ENCODE assay signal across 19 cellular contexts in genomic region chr18:7303306-7303705, GRCh38.
A peak's percentile ranks its signal among the peaks of the same experiment; 100 is the strongest.
DNase-seq lines count a peak whose midpoint lies in the region; ATAC-seq and TF ChIP-seq lines count a peak whose summit lies in the region.
"Had no signal": no experiment of that assay in that cellular context is flagged by ENCODE, and none has a peak within 500 bp of the region (broad histone marks: within the 10 kb centered on the region; RNA-seq: fewer than 3 reads in every experiment).

No MANE protein-coding gene starts in this region.

- H4K91ac ChIP-seq in trophoblast cell (ENCODE audit: low read depth, low read length): no peak overlapping the region

- H3K79me2 ChIP-seq in GM23248 (ENCODE audit: insufficient read depth) (no peaks in the 10 kb centered on the region), trophoblast cell (ENCODE audit: control insufficient read depth, insufficient read depth, low read length, poor library complexity) (no peaks in the 10 kb centered on the region)

- H4K20me1 ChIP-seq in GM23248 (ENCODE audit: insufficient read depth): no peaks in the 10 kb centered on the region

- peak overlapping the region; percentile 64 for H2BK5ac ChIP-seq in trophoblast cell (ENCODE audit: low read depth, low read length, poor library complexity)

- H3K9me2 ChIP-seq in GM23248 (ENCODE audit: insufficient read depth): no peaks in the 10 kb centered on the region

- no peak overlapping the region for H3K23ac ChIP-seq in trophoblast cell (ENCODE audit: low read length)

- H3K27me3 ChIP-seq in GM23248 (replicated peaks; ENCODE audit: insufficient read depth) (no peaks in the 10 kb centered on the region), trophoblast cell (ENCODE audit: insufficient read depth, low read length) (no peaks in the 10 kb centered on the region)

- no peak overlapping the region for H2AFZ ChIP-seq in GM23248
- H2AFZ ChIP-seq in trophoblast cell (ENCODE audit: insufficient read depth, low read length, poor library complexity): no peak overlapping the region

- peak; percentile 2 for DNase-seq in GM23248
- peak; percentile 1 for DNase-seq in astrocyte of the spinal cord (ENCODE audit: low read depth, low spot score)
- DNase-seq in iris pigment epithelial cell (ENCODE audit: low read depth): peak; percentile 19
- peak; percentile 82 to 90 for DNase-seq in trophoblast cell
- no peak for DNase-seq in ureter (ENCODE audit: low spot score)
- DNase-seq in cerebellum (ENCODE audit: low spot score): no peak
- DNase-seq: CD8-positive, alpha-beta memory T cell; GDM1; KBM-7; NCI-H1092 treated with DMSO at 0.1 percent for 48 hours; NCI-H2029 treated with DMSO at 0.1 percent for 48 hours; NCI-H2171; NCI-H345; NCI-H774; Peyer's patch had no signal

- no peak overlapping the region for H2AK5ac ChIP-seq in trophoblast cell (ENCODE audit: low read length)

- H4K12ac ChIP-seq in trophoblast cell (ENCODE audit: low read depth, low read length): no peak overlapping the region

- H3K27ac ChIP-seq in GM23248 (no peak overlapping the region), trophoblast cell (ENCODE audit: low read depth, low read length) (peak overlapping the region; percentile 31)
- H3K27ac ChIP-seq: C4-2B, Peyer's patch had no signal

- no peak for TF ChIP-seq CTCF in astrocyte of the spinal cord (IDR thresholded peaks at IDR 0.05; ENCODE audit: low read depth, low read length)

- no peak overlapping the region for H3K9ac ChIP-seq in GM23248
- H3K9ac ChIP-seq in trophoblast cell (ENCODE audit: low read length): no peak overlapping the region

- no peak overlapping the region for H4K8ac ChIP-seq in trophoblast cell (ENCODE audit: low read depth, low read length)

- ATAC-seq in HG03439 (IDR thresholded peaks at IDR 0.05; ENCODE audit: unreplicated experiment) (no peak), HG02571 (IDR thresholded peaks at IDR 0.05; ENCODE audit: unreplicated experiment) (no peak)
- ATAC-seq: SK-N-SH treated with all-trans-retinoic acid at 6 μM for 48 hours had no signal

- no peaks in the 10 kb centered on the region for H3F3A ChIP-seq in GM23248 (ENCODE audit: insufficient read depth)

- no peak overlapping the region for H2BK12ac ChIP-seq in trophoblast cell (ENCODE audit: low read length)

- H2BK120ac ChIP-seq in trophoblast cell (ENCODE audit: insufficient read depth, low read length, poor library complexity): peak overlapping the region; percentile 88

- 18 to 44% methylated on average over 1 of the region's 1 CpG for WGBS in GM23248 (ENCODE audit: low coverage in 1 of 2, low lambda C conversion rate in 2 of 2, missing lambda C conversion rate in 2 of 2), 2 experiments
- whole genome bisulfite sequencing in trophoblast cell (ENCODE audit: extremely low coverage, insufficient coverage, insufficient read length): no CpG with 5 or more reads among the region's 1 CpG

- H3K14ac ChIP-seq in trophoblast cell (ENCODE audit: low read length): no peak overlapping the region

- peaks cover 3% of the 10 kb centered on the region for H3K79me1 ChIP-seq in trophoblast cell (ENCODE audit: low read length)

- H3K9me3 ChIP-seq in GM23248 (ENCODE audit: low read depth) (no peaks in the 10 kb centered on the region), trophoblast cell (ENCODE audit: insufficient read depth, low read depth, low read length) (peaks cover 2% of the 10 kb centered on the region)
- H3K9me3 ChIP-seq: Peyer's patch had no signal

- no peak overlapping the region for H3K4ac ChIP-seq in trophoblast cell (ENCODE audit: low read depth, low read length)

- no peak overlapping the region for H3K4me2 ChIP-seq in GM23248 (ENCODE audit: unreplicated experiment)
- no peak overlapping the region for H3K4me2 ChIP-seq in trophoblast cell (ENCODE audit: low read length)

- H3K18ac ChIP-seq in trophoblast cell (ENCODE audit: low read length): no peak overlapping the region

- in situ Hi-C loops in GM23248 (cut with MboI) (no loop called here), astrocyte of the spinal cord (cut with HindIII; ENCODE audit: low sequenced_read_pairs) (no loop called here)

- H3K4me3 ChIP-seq in GM23248: no peak overlapping the region
- no peak overlapping the region for H3K4me3 ChIP-seq in astrocyte of the spinal cord (ENCODE audit: low read depth, low read length)
- no peak overlapping the region for H3K4me3 ChIP-seq in trophoblast cell (ENCODE audit: low read depth, low read length)
- H3K4me3 ChIP-seq: Peyer's patch had no signal

- H3K36me3 ChIP-seq in GM23248 (ENCODE audit: low read depth) (no peaks in the 10 kb centered on the region), trophoblast cell (ENCODE audit: control insufficient read depth in 1 of 2, insufficient read depth in 2 of 2, low read length in 2 of 2) (peaks cover 1 to 2% of the 10 kb centered on the region in 2 experiments)
- H3K36me3 ChIP-seq: Peyer's patch had no signal

- H3K4me1 ChIP-seq in GM23248 (ENCODE audit: insufficient read depth) (no peaks in the 10 kb centered on the region), trophoblast cell (ENCODE audit: control insufficient read depth in 1 of 2, insufficient read depth in 2 of 2, low read length in 2 of 2) (peaks cover 2% of the 10 kb centered on the region in 2 experiments)
- H3K4me1 ChIP-seq: Peyer's patch had no signal

Comparison
In these comparisons a context has a peak if more than half of its experiments do, and no peak if none do; other contexts are left out.
1. DNase-seq: peak in GM23248 (single experiment), astrocyte of the spinal cord (single experiment), iris pigment epithelial cell (single experiment) and trophoblast cell (2 of 2); none in ureter (single experiment) and cerebellum (single experiment).